Comparison of ENCODE assay signal across 1 cellular context in the genomic region with DNA sequence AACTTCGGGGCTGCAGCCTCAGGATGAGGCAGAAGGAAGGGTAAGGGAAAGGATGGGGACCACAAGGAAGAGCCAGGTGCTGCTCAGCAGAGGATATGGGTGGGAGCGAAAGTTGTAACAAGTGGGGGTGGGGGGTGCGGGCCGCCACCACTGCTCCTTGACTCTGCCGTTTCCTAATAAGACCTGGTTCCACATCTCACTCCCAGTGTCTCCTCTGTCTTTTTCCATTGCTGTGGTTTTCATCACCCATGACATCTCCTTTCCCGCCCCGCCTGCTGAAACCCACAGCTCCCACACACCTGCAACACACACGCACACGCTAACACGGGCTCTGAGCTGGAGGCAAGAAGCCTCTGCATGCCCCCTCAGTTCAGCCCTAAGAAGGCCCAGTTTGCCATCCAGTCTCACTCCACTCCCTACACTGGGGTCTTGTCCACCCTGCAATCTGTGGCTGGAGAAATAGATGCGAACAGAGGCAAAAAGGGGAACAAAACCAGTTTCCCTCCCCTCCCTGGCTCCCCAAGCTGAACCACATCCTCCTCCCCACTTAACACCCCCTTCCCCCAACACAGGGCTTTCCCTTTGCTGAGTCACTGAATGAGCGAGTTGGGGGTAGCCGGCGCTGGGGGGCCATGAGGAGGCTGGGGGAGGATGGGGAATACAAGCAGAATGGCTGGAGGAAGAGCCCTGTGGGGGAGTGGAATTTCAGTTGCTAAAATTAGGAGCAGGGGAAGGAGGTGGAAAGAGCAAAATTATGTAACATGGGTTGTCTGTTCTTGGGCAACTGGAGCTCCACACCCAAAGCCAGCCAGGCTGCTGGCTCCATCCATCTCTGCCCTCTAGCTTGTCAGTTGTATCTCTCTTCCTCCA.
TF ChIP-seq lines count a peak whose summit lies in the region.

No MANE protein-coding gene starts in this region.

TF ChIP-seq in H1, 55 proteins besides CTCF, POLR2A, EP300 and RAD21:
- TF ChIP-seq RBBP5 (IDR thresholded peaks at IDR 0.05; ENCODE audit: borderline replicate concordance, low read depth, low read length) (no peak), HDAC6 (IDR thresholded peaks at IDR 0.05; ENCODE audit: low read depth, low read length) (no peak), CHD1 (IDR thresholded peaks at IDR 0.05; ENCODE audit: low read depth, low read length) (no peak), RXRA (IDR thresholded peaks at IDR 0.05; ENCODE audit: insufficient read depth, low read depth, low read length) (no peak), HDAC2 (IDR thresholded peaks at IDR 0.05; ENCODE audit: borderline replicate concordance in 1 of 2, low read depth in 2 of 2, low read length in 2 of 2) (no peak), CTBP2 (IDR thresholded peaks at IDR 0.05; ENCODE audit: borderline replicate concordance, insufficient read depth, insufficient read length, low read length) (no peak), RFX5 (IDR thresholded peaks at IDR 0.05; ENCODE audit: borderline replicate concordance, low read depth, low read length) (no peak)
- TF ChIP-seq, protein P1, sequence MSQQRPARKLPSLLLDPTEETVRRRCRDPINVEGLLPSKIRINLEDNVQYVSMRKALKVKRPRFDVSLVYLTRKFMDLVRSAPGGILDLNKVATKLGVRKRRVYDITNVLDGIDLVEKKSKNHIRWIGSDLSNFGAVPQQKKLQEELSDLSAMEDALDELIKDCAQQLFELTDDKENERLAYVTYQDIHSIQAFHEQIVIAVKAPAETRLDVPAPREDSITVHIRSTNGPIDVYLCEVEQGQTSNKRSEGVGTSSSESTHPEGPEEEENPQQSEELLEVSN (IDR thresholded peaks at IDR 0.05) = no peak
